In the genomic region with DNA sequence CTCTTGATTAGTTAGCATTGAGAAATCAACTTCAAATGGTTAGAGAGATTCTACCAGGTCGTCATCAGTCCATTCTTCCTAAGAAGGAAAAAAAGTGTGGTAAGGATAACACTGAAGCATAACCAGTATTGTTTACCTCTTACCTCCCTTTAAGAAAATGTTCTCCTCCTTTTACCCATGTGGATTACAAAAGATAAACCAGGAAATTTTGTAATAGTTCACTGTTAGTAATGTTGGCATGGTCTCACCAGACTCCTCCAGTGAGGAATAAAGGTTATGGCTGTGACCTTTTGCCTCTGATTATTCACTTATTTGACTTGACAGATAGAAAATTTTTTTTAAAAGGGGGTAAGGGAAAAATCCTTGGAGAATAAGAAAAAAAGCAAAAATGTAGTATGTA, we compare ENCODE assay signal across 16 cellular contexts. TPM values are rescaled to one million over a fixed set of nuclear protein-coding genes. Genes with fewer than 3 reads are reported as not detected.
DNase-seq lines count a peak whose midpoint lies in the region; ATAC-seq, FAIRE-seq and TF ChIP-seq lines count a peak whose summit lies in the region.
"Had no signal": no experiment of that assay in that cellular context is flagged by ENCODE, and none has a peak within 500 bp of the region (broad histone marks: within the 10 kb centered on the region; RNA-seq: fewer than 3 reads in every experiment).

No MANE protein-coding gene starts in this region.

- TF ChIP-seq CTCF in liver (IDR thresholded peaks at IDR 0.05; ENCODE audit: low read depth, low read length, missing input control) (no peak), HepG2 (CRISPR knock-in tag; IDR thresholded peaks at IDR 0.05) (no peak), astrocyte (IDR thresholded peaks at IDR 0.05; ENCODE audit: insufficient read depth, low read depth, low read length) (no peak), upper lobe of right lung (IDR thresholded peaks at IDR 0.05) (no peak)

- H3K36me3 Mint-ChIP-seq in astrocyte (ENCODE audit: low read depth, unreplicated experiment): peaks cover 10% of the 10 kb centered on the region

- WGBS in liver: 62% methylated on average over 1 of the region's 1 CpG
- 97% methylated on average over 1 of the region's 1 CpG for WGBS in HepG2 (ENCODE audit: low lambda C conversion rate)

- no peak for TF ChIP-seq POLR2A in HepG2 (IDR thresholded peaks at IDR 0.05; ENCODE audit: insufficient read depth in 1 of 2, low read depth in 2 of 2, low read length in 2 of 2)

- TF ChIP-seq RAD21 in liver (IDR thresholded peaks at IDR 0.05) (no peak), HepG2 (CRISPR knock-in tag; IDR thresholded peaks at IDR 0.05) (no peak)

- H3K9me3 ChIP-seq in liver (ENCODE audit: control insufficient read depth in 4 of 4, low read length in 3 of 4): no peaks in the 10 kb centered on the region
- H3K9me3 ChIP-seq in HepG2 (ENCODE audit: low read length): no peaks in the 10 kb centered on the region
- no peaks in the 10 kb centered on the region for H3K9me3 ChIP-seq in astrocyte (ENCODE audit: insufficient read depth, low read depth, low read length)
- H3K9me3 ChIP-seq in upper lobe of right lung: no peaks in the 10 kb centered on the region

- H3K36me3 ChIP-seq in liver (ENCODE audit: control insufficient read depth in 4 of 4, insufficient read depth in 3 of 4, low read depth in 1 of 4, low read length in 3 of 4) (peaks cover 4 to 45% (median 24%) of the 10 kb centered on the region in 4 donors), HepG2 (replicated peaks in 1 of 2; ENCODE audit: control insufficient read depth in 1 of 2, insufficient read depth in 2 of 2, low read length in 2 of 2) (peaks cover 21 to 65% of the 10 kb centered on the region in 2 experiments), astrocyte (ENCODE audit: insufficient read depth, low read length) (peaks cover 57% of the 10 kb centered on the region), upper lobe of right lung (peaks cover 100% of the 10 kb centered on the region)

- H3K27me3 ChIP-seq in liver (ENCODE audit: control insufficient read depth in 4 of 4, insufficient read depth in 4 of 4, low read length in 3 of 4): no peaks in the 10 kb centered on the region
- no peaks in the 10 kb centered on the region for H3K27me3 ChIP-seq in HepG2 (ENCODE audit: control insufficient read depth in 1 of 2, insufficient read depth in 2 of 2, low read length in 2 of 2)
- H3K27me3 ChIP-seq in astrocyte (ENCODE audit: insufficient read depth, low read length): no peaks in the 10 kb centered on the region
- no peaks in the 10 kb centered on the region for H3K27me3 ChIP-seq in upper lobe of right lung

- intact Hi-C loops in HepG2 (cut with micrococcal nuclease; ENCODE audit: unreplicated experiment) (no loop called here), upper lobe of right lung (cut with DNase I) (no loop called here)

- H3K9me3 Mint-ChIP-seq in astrocyte (ENCODE audit: unreplicated experiment): no peaks in the 10 kb centered on the region

- no peak overlapping the region for H3K27ac Mint-ChIP-seq in astrocyte (ENCODE audit: unreplicated experiment)
- H3K27ac Mint-ChIP-seq: B cell had no signal

- ATAC-seq in HepG2 (no peak), upper lobe of right lung (peak; percentile 43), GM18870 (IDR thresholded peaks at IDR 0.05; ENCODE audit: unreplicated experiment) (no peak), HG03280 (IDR thresholded peaks at IDR 0.05; ENCODE audit: unreplicated experiment) (no peak)
- ATAC-seq: esophagus mucosa, left colon had no signal

- H4K20me1 ChIP-seq in HepG2 (ENCODE audit: insufficient read depth, low read length) (0 out of 2 replicates have a peak, but pooled peaks cover 3% of the 10 kb centered on the region), astrocyte (ENCODE audit: insufficient read depth, low read length) (no peaks in the 10 kb centered on the region)

- FAIRE-seq in HepG2 (lab: Jason Lieb, UNC) (no peak), astrocyte (lab: Jason Lieb, UNC) (no peak), islet of Langerhans (lab: Jason Lieb, UNC) (peak; percentile 5)

- TF ChIP-seq EP300 in HepG2 (IDR thresholded peaks at IDR 0.05; ENCODE audit: low read depth in 2 of 2, low read length in 2 of 2): no peak
- no peak for TF ChIP-seq EP300 in HepG2 (CRISPR knock-in tag; IDR thresholded peaks at IDR 0.05; ENCODE audit: borderline replicate concordance)

- H3K27ac ChIP-seq in liver (ENCODE audit: low read depth in 1 of 2, low read length in 2 of 2): peak overlapping the region in 1 of 2 donors; percentile 34
- no peak overlapping the region for H3K27ac ChIP-seq in HepG2 (ENCODE audit: extremely low read length, insufficient read depth, low read length)
- peak overlapping the region; percentile 90 for H3K27ac ChIP-seq in astrocyte (ENCODE audit: low read depth, low read length)
- H3K27ac ChIP-seq in upper lobe of right lung: no peak overlapping the region
- no peak overlapping the region for H3K27ac ChIP-seq in caudate nucleus (ENCODE audit: low read depth, low read length)

- in situ Hi-C loops in HepG2 (cut with HindIII; ENCODE audit: extremely low pct_ligation_motif_present, low pct_unique_long_range_greater_than_20kb): no loop called here

- H3K4me2 ChIP-seq in HepG2 (ENCODE audit: low read depth, low read length) (no peak overlapping the region), astrocyte (ENCODE audit: low read length) (peak overlapping the region; percentile 25)

- CTCF ChIA-PET in HepG2 (lab: Yijun Ruan, JAX; ENCODE audit: low intra/inter-chr PET ratio, low total read pairs): no interaction called here

- H3K4me3 ChIP-seq in liver (ENCODE audit: low read depth in 1 of 3, low read length in 3 of 3) (no peak overlapping the region), HepG2 (replicated peaks in 1 of 3; ENCODE audit: insufficient read depth in 1 of 3, low read depth in 2 of 3, low read length in 3 of 3) (no peak overlapping the region), astrocyte (ENCODE audit: insufficient read depth, low read depth, low read length) (no peak overlapping the region), upper lobe of right lung (no peak overlapping the region)

- H3K27me3 Mint-ChIP-seq in astrocyte (ENCODE audit: low read depth, unreplicated experiment): no peaks in the 10 kb centered on the region
- H3K27me3 Mint-ChIP-seq: B cell had no signal

- POLR2A ChIA-PET in HepG2 (lab: Yijun Ruan, JAX): no interaction called here

- H3K4me1 Mint-ChIP-seq in astrocyte (ENCODE audit: low read depth, unreplicated experiment): peaks cover 42% of the 10 kb centered on the region
- H3K4me1 Mint-ChIP-seq: B cell had no signal

- no peaks in the 10 kb centered on the region for H3K79me2 ChIP-seq in HepG2 (ENCODE audit: insufficient read depth, low read length)
- peaks cover 27% of the 10 kb centered on the region for H3K79me2 ChIP-seq in astrocyte (ENCODE audit: insufficient read depth, low read length)

- no TSS peak for BruUV-seq in HepG2 (replicated peaks; lab: Mats Ljungman, UMichigan)

- H3K4me1 ChIP-seq in liver (ENCODE audit: control insufficient read depth in 4 of 4, insufficient read depth in 4 of 4, low read length in 3 of 4) (peaks cover 15 to 47% (median 27%) of the 10 kb centered on the region in 4 donors), HepG2 (ENCODE audit: insufficient read depth, low read length) (peaks cover 4% of the 10 kb centered on the region; the same call in 1 of the 2 replicates), astrocyte (ENCODE audit: insufficient read depth, low read length) (peaks cover 30% of the 10 kb centered on the region), upper lobe of right lung (no peaks in the 10 kb centered on the region)

- no peak overlapping the region for H3K9ac ChIP-seq in liver (ENCODE audit: low read depth in 1 of 2, low read length in 2 of 2)
- no peak overlapping the region for H3K9ac ChIP-seq in HepG2 (ENCODE audit: insufficient read depth, low read depth, low read length)
- H3K9ac ChIP-seq in astrocyte (ENCODE audit: low read length): peak overlapping the region; percentile 17

- H2AFZ ChIP-seq in HepG2 (ENCODE audit: low read length) (no peak overlapping the region), astrocyte (ENCODE audit: low read depth, low read length) (no peak overlapping the region)

- DNase-seq in HepG2 (ENCODE audit: low spot score) (no peak), astrocyte (ENCODE audit: low read depth) (peak; percentile 68), upper lobe of right lung (no peak), caudate nucleus (lab: John Stamatoyannopoulos, UW) (no peak)
- DNase-seq: anterior cingulate cortex; GOT3; left colon; NCI-H2029 treated with DMSO at 0.1 percent for 48 hours; nucleus accumbens; stimulated activated CD4-positive, alpha-beta T cell treated with anti-CD3 and anti-CD28 coated beads, Interleukin-2, amount 100 ng/mL, for 48 hours had no signal

- H3K4me3 Mint-ChIP-seq in astrocyte (ENCODE audit: unreplicated experiment): no peak overlapping the region
- H3K4me3 Mint-ChIP-seq: B cell had no signal

TF ChIP-seq in liver, 16 proteins besides CTCF, POLR2A, EP300 and RAD21 (continues in another document):
- TF ChIP-seq GABPA (IDR thresholded peaks at IDR 0.05 in 1 of 2, conservative IDR thresholded peaks at IDR 0.05 in 1 of 2): no peak

RNA-seq across cellular contexts. Expression of gene CCNH, which starts 18.3 kb away (rescaled TPM):
- total RNA-seq in liver (10 to 100 TPM; 36.7 to 56.6 TPM), HepG2 (2016; rRNA removed; fragmentation: Illumina TruSeq; extraction: Trizol) (94.3 and 100.0 TPM in 2 replicates), astrocyte (30.5 and 31.6 TPM in 2 replicates), upper lobe of right lung (50.4 TPM)
- polyA plus RNA-seq in liver (10 to 100 TPM; 21.9 to 29.8 TPM), HepG2 (2011; rRNA removed) (38.5 and 42.5 TPM in 2 replicates)
- 44.4 and 47.0 TPM in 2 replicates for total RNA-seq in HepG2 (2016; cell fraction: cytosol; rRNA removed; fragmentation: Illumina TruSeq; extraction: Trizol; ENCODE audit: low read depth)
- total RNA-seq in HepG2 (2016; cell fraction: insoluble cytoplasmic fraction; rRNA removed; fragmentation: Illumina TruSeq; extraction: Trizol): 80.0 and 98.8 TPM in 2 replicates
- total RNA-seq in HepG2 (2016; cell fraction: membrane; rRNA removed; fragmentation: Illumina TruSeq; extraction: Trizol): 39.1 and 48.0 TPM in 2 replicates
- total RNA-seq in HepG2 (2016; cell fraction: nucleus; rRNA removed; fragmentation: Illumina TruSeq; extraction: Trizol): 107 and 108 TPM in 2 replicates
- polyA plus RNA-seq in HepG2 (2011; cell fraction: cytosol; rRNA removed): 33.9 and 43.3 TPM in 2 replicates
- polyA plus RNA-seq in HepG2 (2011; cell fraction: nucleus; rRNA removed): 25.3 and 31.3 TPM in 2 replicates
- 38.3 and 41.2 TPM in 2 replicates for polyA plus RNA-seq in HepG2 (2012)
- 18.5 and 20.8 TPM in 2 replicates for polyA plus RNA-seq in HepG2 (2016; cell fraction: cytosol; fragmentation: Illumina TruSeq; extraction: Trizol; ENCODE audit: low read depth)
- 75.5 and 91.3 TPM in 2 replicates for polyA plus RNA-seq in HepG2 (2016; cell fraction: insoluble cytoplasmic fraction; fragmentation: Illumina TruSeq; extraction: Trizol; ENCODE audit: low read depth)
- polyA plus RNA-seq in HepG2 (2016; cell fraction: membrane; fragmentation: Illumina TruSeq; extraction: Trizol; ENCODE audit: low read depth): 22.4 and 26.1 TPM in 2 replicates
- 57.1 and 60.1 TPM in 2 replicates for polyA plus RNA-seq in HepG2 (2016; cell fraction: nucleus; fragmentation: Illumina TruSeq; extraction: Trizol; ENCODE audit: insufficient read depth, low read depth)
- polyA minus RNA-seq in HepG2 (2011; rRNA and poly(A)+ RNA removed; ENCODE audit: low replicate concordance): 72.2 and 141 TPM in 2 replicates
- polyA minus RNA-seq in HepG2 (2011; cell fraction: cytosol; rRNA and poly(A)+ RNA removed): 20.6 and 24.7 TPM in 2 replicates
- 265 and 283 TPM in 2 replicates for polyA minus RNA-seq in HepG2 (2011; cell fraction: nucleus; rRNA and poly(A)+ RNA removed)
